8 cellular contexts compared by ENCODE assay signal in the genomic region with DNA sequence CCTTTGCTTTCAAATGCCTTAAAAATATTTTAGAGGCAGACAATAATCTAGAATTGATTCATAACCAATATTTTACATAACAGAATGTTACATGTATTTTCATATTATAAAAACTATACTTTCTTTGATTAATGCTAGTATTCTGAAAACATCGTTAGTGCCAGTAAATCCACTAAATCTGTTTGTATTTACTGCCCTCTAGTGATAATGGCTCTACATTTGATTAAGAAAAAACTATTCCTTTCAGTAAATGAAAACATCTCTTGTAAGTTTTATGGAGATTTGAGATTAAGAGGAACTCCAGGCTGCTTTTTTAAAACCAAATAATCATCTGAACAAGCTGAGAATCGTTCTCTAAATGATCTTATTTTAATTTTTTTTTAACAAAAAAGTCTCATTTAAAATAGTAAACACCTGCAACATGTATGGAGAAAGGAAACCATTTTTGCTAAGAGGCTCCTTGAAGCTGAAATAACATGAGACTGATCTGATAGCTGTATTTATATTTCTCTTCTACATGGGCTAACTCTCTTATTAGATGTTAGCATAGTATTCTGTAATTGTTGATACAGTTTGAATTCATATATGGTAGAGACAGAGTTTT.
DNase-seq lines count a peak whose midpoint lies in the region; ATAC-seq and TF ChIP-seq lines count a peak whose summit lies in the region.

No MANE protein-coding gene starts in this region.

- H3K9ac ChIP-seq in skeletal muscle satellite cell (ENCODE audit: low read depth, low read length): peak overlapping the region; percentile 3

- H3K27me3 ChIP-seq in skeletal muscle satellite cell (ENCODE audit: control insufficient read depth, insufficient read depth, low read length): no peaks in the 10 kb centered on the region

- TF ChIP-seq CTCF in epithelial cell of esophagus (IDR thresholded peaks at IDR 0.05; ENCODE audit: insufficient read depth, low read depth, low read length, missing control alignments): peak; percentile 23

- DNase-seq in NCI-H510A treated with DMSO at 0.1 percent for 48 hours (lab: John Stamatoyannopoulos, UW) (peak; percentile 22), NCI-H510A (lab: John Stamatoyannopoulos, UW) (no peak), NCI-H69 (lab: John Stamatoyannopoulos, UW) (peak; percentile 58), epithelial cell of esophagus (ENCODE audit: low read depth) (peak; percentile 42), mucosa of gallbladder (ENCODE audit: low spot score) (no peak), NCI-H1048 (lab: John Stamatoyannopoulos, UW) (no peak)

- H3K9me3 ChIP-seq in skeletal muscle satellite cell (replicated peaks; ENCODE audit: low read length): no peaks in the 10 kb centered on the region

- ATAC-seq in GM19452 (IDR thresholded peaks at IDR 0.05; ENCODE audit: unreplicated experiment): no peak

- no peaks in the 10 kb centered on the region for H3K4me1 ChIP-seq in skeletal muscle satellite cell (ENCODE audit: control insufficient read depth, insufficient read depth, low read length)

- H3K36me3 ChIP-seq in skeletal muscle satellite cell (ENCODE audit: insufficient read depth, low read length): no peaks in the 10 kb centered on the region

- no peak overlapping the region for H3K4me2 ChIP-seq in skeletal muscle satellite cell (ENCODE audit: low read length)

- H3K4me3 ChIP-seq in epithelial cell of esophagus (ENCODE audit: low read length): no peak overlapping the region
- H3K4me3 ChIP-seq in skeletal muscle satellite cell (ENCODE audit: low read length): no peak overlapping the region

Comparison
In these comparisons a context has a peak if more than half of its experiments do, and no peak if none do; other contexts are left out.
1. DNase-seq: peak in NCI-H510A treated with DMSO at 0.1 percent for 48 hours (single experiment), NCI-H69 (single experiment) and epithelial cell of esophagus (single experiment); none in NCI-H510A (single experiment), mucosa of gallbladder (single experiment) and NCI-H1048 (single experiment).